10 cellular contexts compared by ENCODE assay signal in genomic region chr6:153790881-153791473, GRCh38.
DNase-seq lines count a peak whose midpoint lies in the region; ATAC-seq, FAIRE-seq and TF ChIP-seq lines count a peak whose summit lies in the region.
"Had no signal": no experiment of that assay in that cellular context is flagged by ENCODE, and none has a peak within 500 bp of the region (broad histone marks: within the 10 kb centered on the region; RNA-seq: fewer than 3 reads in every experiment).

No MANE protein-coding gene starts in this region.

- H3K4me3 ChIP-seq in A673 (ENCODE audit: low read depth, low read length, poor library complexity, severe bottlenecking) (no peak overlapping the region), RWPE2 (ENCODE audit: severe bottlenecking) (no peak overlapping the region), fibroblast of villous mesenchyme (ENCODE audit: low read depth, low read length) (no peak overlapping the region)
- H3K4me3 ChIP-seq: mucosa of descending colon had no signal

- ATAC-seq in RWPE2 (ENCODE audit: low read depth) (no peak), GM18520 (IDR thresholded peaks at IDR 0.05; ENCODE audit: unreplicated experiment) (no peak), GM21717 (IDR thresholded peaks at IDR 0.05; ENCODE audit: unreplicated experiment) (no peak)

- intact Hi-C loops in A673 (cut with micrococcal nuclease; ENCODE audit: unreplicated experiment): loop anchor here (2.0 kb wide), 2 partner anchors 560 to 758 kb away; no protein-coding TSS in a partner anchor

- peak; percentile 65 for DNase-seq in A673 (ENCODE audit: low spot score)
- DNase-seq in GM18507 (ENCODE audit: extremely low spot score, insufficient read length, low read depth): no peak
- DNase-seq in RWPE2 (ENCODE audit: low spot score): no peak
- DNase-seq in fibroblast of villous mesenchyme (ENCODE audit: low read depth): peak; percentile 34
- no peak for DNase-seq in inferior parietal cortex (ENCODE audit: extremely low spot score)
- no peak for DNase-seq in NCI-H446 treated with DMSO at 0.1 percent for 48 hours (lab: John Stamatoyannopoulos, UW)
- DNase-seq: activated CD4-positive, alpha-beta memory T cell treated with anti-CD3 and anti-CD28 coated beads, Interleukin-2, amount 10 ng/mL, durations not matched to agents 7 days and 5 days had no signal

- H3K9me3 ChIP-seq in A673 (ENCODE audit: low read depth, low read length, poor library complexity, severe bottlenecking) (no peaks in the 10 kb centered on the region), RWPE2 (ENCODE audit: severe bottlenecking) (no peaks in the 10 kb centered on the region)
- H3K9me3 ChIP-seq: mucosa of descending colon had no signal

- CTCF ChIA-PET in A673 (lab: Charles Lee): no interaction called here

- no TSS peak for BruUV-seq in A673 (replicated peaks; lab: Mats Ljungman, UMichigan)

- H3K27ac ChIP-seq in A673 (ENCODE audit: low read depth, low read length, poor library complexity, severe bottlenecking) (no peak overlapping the region), RWPE2 (ENCODE audit: poor library complexity, severe bottlenecking) (peak overlapping the region; percentile 32)

- no peaks in the 10 kb centered on the region for H3K36me3 ChIP-seq in A673 (ENCODE audit: insufficient read depth, low read length, poor library complexity, severe bottlenecking)
- H3K36me3 ChIP-seq in RWPE2 (ENCODE audit: low read depth): no peaks in the 10 kb centered on the region

- FAIRE-seq in GM18507 (lab: Jason Lieb, UNC): peak; percentile 31

- POLR2A ChIA-PET in A673 (lab: Charles Lee; ENCODE audit: low non-redundant PET): no interaction called here

- H3K4me1 ChIP-seq in A673 (ENCODE audit: insufficient read depth, low read length, poor library complexity, severe bottlenecking): peaks cover 4% of the 10 kb centered on the region
- H3K4me1 ChIP-seq in RWPE2 (ENCODE audit: insufficient read depth, poor library complexity, severe bottlenecking): peaks cover 10% of the 10 kb centered on the region

- no peaks in the 10 kb centered on the region for H3K27me3 ChIP-seq in A673 (replicated peaks; ENCODE audit: insufficient read depth, low read depth, low read length, poor library complexity)
- no peaks in the 10 kb centered on the region for H3K27me3 ChIP-seq in RWPE2 (ENCODE audit: insufficient read depth, poor library complexity, severe bottlenecking)

- TF ChIP-seq CTCF in A673 (conservative IDR thresholded peaks at IDR 0.05; ENCODE audit: low read depth, low read length) (peak; percentile 66), RWPE2 (IDR thresholded peaks at IDR 0.05; ENCODE audit: poor library complexity, severe bottlenecking) (peak; percentile 11), fibroblast of villous mesenchyme (IDR thresholded peaks at IDR 0.05; ENCODE audit: insufficient read depth, low read depth, low read length) (peak; percentile 18)

Comparison
In these comparisons a context has a peak if more than half of its experiments do, and no peak if none do; other contexts are left out.
1. DNase-seq: peak in A673 (single experiment) and fibroblast of villous mesenchyme (single experiment); none in GM18507 (single experiment), RWPE2 (single experiment), inferior parietal cortex (single experiment) and NCI-H446 treated with DMSO at 0.1 percent for 48 hours (single experiment).
2. CTCF ChIP-seq: peak in every context shown above with its lines; median percentile 66 in A673; 18 in fibroblast of villous mesenchyme; 11 in RWPE2.